16 cellular contexts compared by ENCODE assay signal in genomic region chr1:23120383-23120782, GRCh38.
"Had no signal": no experiment of that assay in that cellular context is flagged by ENCODE, and none has a peak within 500 bp of the region (broad histone marks: within the 10 kb centered on the region; RNA-seq: fewer than 3 reads in every experiment).

No MANE protein-coding gene starts in this region.

- H3K27ac Mint-ChIP-seq: brain, nephron had no signal

- H3K27me3 Mint-ChIP-seq: brain had no signal

- ATAC-seq: activated CD4-positive, CD25-positive, alpha-beta regulatory T cell treated with anti-CD3 and anti-CD28 coated beads, Interleukin-2, amount 50 U/mL, for 24 hours; activated T-cell treated with anti-CD3 and anti-CD28 coated beads, Interleukin-2, amount 50 U/mL, for 4 hours; esophagus mucosa had no signal

- H3K4me3 Mint-ChIP-seq: brain, nephron had no signal

- H3K36me3 ChIP-seq: ovary, thyroid gland, vagina had no signal

- H3K36me3 Mint-ChIP-seq: brain had no signal

- H3K9me3 ChIP-seq: ovary, thyroid gland, vagina had no signal

- H3K4me3 ChIP-seq: ovary, thyroid gland, vagina had no signal

- H3K27ac ChIP-seq: ovary had no signal

- DNase-seq: activated CD4-positive, alpha-beta T cell treated with anti-CD3 and anti-CD28 coated beads, Interleukin-2, amount 50 U/mL, for 4 hours; activated naive CD4-positive, alpha-beta T cell treated with Interleukin-2 at 50 U/mL for 16 hours; activated T-cell treated with anti-CD3 and anti-CD28 coated beads, Interleukin-2, amount 50 U/mL, for 4 hours; amygdala; cerebellar nuclear complex; hypothalamus; left cardiac atrium; ovary; stimulated activated CD4-positive, alpha-beta T cell treated with anti-CD3 and anti-CD28 coated beads, Interleukin-4, amount 100 ng/mL, for 4 hours; thyroid gland had no signal

- H3K27me3 ChIP-seq: ovary, thyroid gland, vagina had no signal

- H3K9me3 Mint-ChIP-seq: activated T-cell treated with anti-CD3 and anti-CD28 coated beads, Interleukin-2, amount 50 U/mL, for 4 hours; brain; nephron; T-helper 2 cell treated with Interferon-gamma antibody and Interleukin-4, amounts not matched to agents 5 μg/mL and 100 μg/mL, for 36 hours had no signal
